2 cellular contexts compared by ENCODE assay signal in the genomic region with DNA sequence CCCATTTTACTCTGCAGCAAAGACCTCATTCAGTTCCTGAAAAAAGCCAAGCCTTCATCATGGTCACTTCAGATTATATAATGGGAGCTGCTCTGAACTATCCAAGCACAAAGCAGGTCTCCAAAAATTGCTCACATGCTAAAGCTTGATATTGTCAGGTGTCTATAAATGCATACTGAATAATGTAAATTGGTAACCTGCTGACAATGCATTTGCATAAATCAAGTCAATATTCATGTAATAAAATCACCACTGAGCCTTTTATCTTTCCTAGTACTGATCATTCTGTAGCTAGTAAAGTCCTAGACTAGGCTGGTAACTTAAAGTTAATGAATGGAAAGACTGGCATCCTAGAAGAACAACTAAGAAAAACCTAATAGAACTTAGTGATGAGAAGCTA.
A peak's percentile ranks its signal among the peaks of the same experiment; 100 is the strongest.
TF ChIP-seq lines count a peak whose summit lies in the region.

No MANE protein-coding gene starts in this region.

TF ChIP-seq in IMR-90, 13 proteins besides CTCF, POLR2A, EP300 and RAD21:
- TF ChIP-seq, protein P1, sequence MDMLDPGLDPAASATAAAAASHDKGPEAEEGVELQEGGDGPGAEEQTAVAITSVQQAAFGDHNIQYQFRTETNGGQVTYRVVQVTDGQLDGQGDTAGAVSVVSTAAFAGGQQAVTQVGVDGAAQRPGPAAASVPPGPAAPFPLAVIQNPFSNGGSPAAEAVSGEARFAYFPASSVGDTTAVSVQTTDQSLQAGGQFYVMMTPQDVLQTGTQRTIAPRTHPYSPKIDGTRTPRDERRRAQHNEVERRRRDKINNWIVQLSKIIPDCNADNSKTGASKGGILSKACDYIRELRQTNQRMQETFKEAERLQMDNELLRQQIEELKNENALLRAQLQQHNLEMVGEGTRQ (IDR thresholded peaks at IDR 0.05; ENCODE audit: low read depth, low read length), result no peak
- peak; percentile 34; the same call in 1 of the 2 replicates for TF ChIP-seq MAFK (IDR thresholded peaks at IDR 0.05; ENCODE audit: low read depth, low read length)
- no peak for TF ChIP-seq NFE2L2 (IDR thresholded peaks at IDR 0.05; ENCODE audit: low read depth, low read length)

TF ChIP-seq in endothelial cell of umbilical vein, 7 proteins besides CTCF, POLR2A, EP300 and RAD21 (continued from another document):
- TF ChIP-seq, protein P2, sequence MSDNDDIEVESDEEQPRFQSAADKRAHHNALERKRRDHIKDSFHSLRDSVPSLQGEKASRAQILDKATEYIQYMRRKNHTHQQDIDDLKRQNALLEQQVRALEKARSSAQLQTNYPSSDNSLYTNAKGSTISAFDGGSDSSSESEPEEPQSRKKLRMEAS (IDR thresholded peaks at IDR 0.05; ENCODE audit: insufficient read depth, insufficient read length), result no peak
- no peak for TF ChIP-seq POLR2AphosphoS5 (IDR thresholded peaks at IDR 0.05; ENCODE audit: insufficient read depth, low read depth, low read length)
